In genomic region chr21:42975886-42976608, GRCh38 we compare ENCODE assay signal across 9 cellular contexts. TPM values are rescaled to one million over a fixed set of nuclear protein-coding genes. Genes with fewer than 3 reads are reported as not detected.
DNase-seq lines count a peak whose midpoint lies in the region; ATAC-seq, FAIRE-seq and TF ChIP-seq lines count a peak whose summit lies in the region.
"Had no signal": no experiment of that assay in that cellular context is flagged by ENCODE, and none has a peak within 500 bp of the region (broad histone marks: within the 10 kb centered on the region; RNA-seq: fewer than 3 reads in every experiment).

No MANE protein-coding gene starts in this region.

- peak overlapping the region; percentile 79 for H3K27ac Mint-ChIP-seq in T-helper 17 cell

- H3K36me3 ChIP-seq in HAP-1 (replicated peaks): peaks cover 9% of the 10 kb centered on the region
- no peaks in the 10 kb centered on the region for H3K36me3 ChIP-seq in gastrocnemius medialis

- FAIRE-seq in D721Med (lab: Jason Lieb, UNC): no peak

- H3K4me1 ChIP-seq in HAP-1 (peaks cover 13% of the 10 kb centered on the region), gastrocnemius medialis (peaks cover 24 to 26% of the 10 kb centered on the region in 2 donors)

- in situ Hi-C loops in HAP-1 (cut with MboI; ENCODE audit: low sequenced_read_pairs) (no loop called here), gastrocnemius medialis (cut with MboI; ENCODE audit: low sequenced_read_pairs in 4 of 4) (loop anchor here in 1 of 4 donors (10.0 kb wide), 1 partner anchor 81 kb away; the partner anchor contains the start of gene NDUFV3)

- peak overlapping the region; percentile 97 to 100 (median 99) for H3K27ac ChIP-seq in gastrocnemius medialis

- H3K9me3 ChIP-seq in HAP-1: peaks cover 6% of the 10 kb centered on the region
- no peaks in the 10 kb centered on the region for H3K9me3 ChIP-seq in T-helper 17 cell (ENCODE audit: control insufficient read depth, low read length, poor library complexity, severe bottlenecking)
- no peaks in the 10 kb centered on the region for H3K9me3 ChIP-seq in gastrocnemius medialis

- intact Hi-C loops in gastrocnemius medialis (cut with DNase I; ENCODE audit: low total_unique reads): loop anchor here (2.0 kb wide), 1 partner anchor 35 kb away; no protein-coding TSS in a partner anchor

- H3K27me3 ChIP-seq in HAP-1 (ENCODE audit: low read depth): no peaks in the 10 kb centered on the region
- no peaks in the 10 kb centered on the region for H3K27me3 ChIP-seq in gastrocnemius medialis

- peaks cover 11% of the 10 kb centered on the region for H3K4me1 Mint-ChIP-seq in T-helper 17 cell

- TF ChIP-seq CTCF in foreskin fibroblast (IDR thresholded peaks at IDR 0.05; ENCODE audit: low read depth, low read length) (no peak), gastrocnemius medialis (IDR thresholded peaks at IDR 0.05 in 4 of 5, conservative IDR thresholded peaks at IDR 0.05 in 1 of 5) (no peak), D721Med (IDR thresholded peaks at IDR 0.05; ENCODE audit: insufficient read depth, missing control alignments) (no peak)

- peak overlapping the region; percentile 89 for H3K4me3 Mint-ChIP-seq in T-helper 17 cell

- DNase-seq in HAP-1 (ENCODE audit: low spot score in 2 of 2): no peak
- no peak for DNase-seq in T-helper 17 cell
- no peak for DNase-seq in foreskin fibroblast
- peak in 1 of 2 donors; percentile 53 for DNase-seq in gastrocnemius medialis
- no peak for DNase-seq in NCI-H526 (lab: John Stamatoyannopoulos, UW)
- DNase-seq in D721Med (ENCODE audit: insufficient read length, low spot score): no peak
- DNase-seq in stimulated activated CD4-positive, alpha-beta T cell treated with anti-CD3 and anti-CD28 coated beads, Interleukin-2, amount 100 ng/mL, for 24 hours: no peak

- H3K36me3 Mint-ChIP-seq in T-helper 17 cell (ENCODE audit: low read depth): no peaks in the 10 kb centered on the region

- ATAC-seq in T-helper 17 cell (no peak), gastrocnemius medialis (peak; percentile 23 to 46), GM21526 (IDR thresholded peaks at IDR 0.05; ENCODE audit: low FRiP score, unreplicated experiment) (no peak)

- no peaks in the 10 kb centered on the region for H3K27me3 Mint-ChIP-seq in T-helper 17 cell

- H3K4me3 ChIP-seq in HAP-1 (peak overlapping the region; percentile 64), foreskin fibroblast (ENCODE audit: low read depth in 1 of 2, low read length in 2 of 2) (peak overlapping the region; percentile 76 to 83), gastrocnemius medialis (peak overlapping the region; percentile 72 to 89 (median 86))

- peak; percentile 61 to 74 for TF ChIP-seq POLR2A in gastrocnemius medialis (IDR thresholded peaks at IDR 0.05)

RNA-seq across cellular contexts. Expression of gene PKNOX1, which starts 1.7 kb away (rescaled TPM):
- total RNA-seq in T-helper 17 cell: 10 to 100 TPM; 11.5 to 15.3 TPM
- 10 to 100 TPM in 1 of 4 donors, 1 to 10 TPM in 3; 5.3 to 18.0 (median 7.6) TPM for total RNA-seq in gastrocnemius medialis

RNA-seq across cellular contexts. Expression of gene ERVH48-1, which starts 50.6 kb away (rescaled TPM):
- total RNA-seq in T-helper 17 cell (not detected), gastrocnemius medialis (not detected)
- total RNA-seq: RPMI7951 had no signal

Comparison
In these comparisons a context has a peak if more than half of its experiments do, and no peak if none do; other contexts are left out.
1. ATAC-seq: peak in gastrocnemius medialis (2 of 2); none in T-helper 17 cell (single experiment) and GM21526 (single experiment).
2. Peak in every context shown above with its lines, with median percentiles within 50 percentile points of each other: H3K4me3 ChIP-seq.